ENCODE assay signal across 23 cellular contexts in genomic region chr17:59399914-59400313, GRCh38.
DNase-seq lines count a peak whose midpoint lies in the region; ATAC-seq and TF ChIP-seq lines count a peak whose summit lies in the region.
"Had no signal": no experiment of that assay in that cellular context is flagged by ENCODE, and none has a peak within 500 bp of the region (broad histone marks: within the 10 kb centered on the region; RNA-seq: fewer than 3 reads in every experiment).

No MANE protein-coding gene starts in this region.

- ATAC-seq in left lobe of liver (peak; percentile 33), left colon (no peak), HG02642 (IDR thresholded peaks at IDR 0.05; ENCODE audit: poor library complexity, unreplicated experiment) (no peak)
- ATAC-seq: activated CD8-positive, alpha-beta T cell treated with anti-CD3 and anti-CD28 coated beads, Interleukin-2, amount 10 ng/mL, durations not matched to agents 7 days and 5 days; activated T-cell treated with anti-CD3 and anti-CD28 coated beads, Interleukin-2, amount 50 U/mL, for 4 hours; GM12878; left lung; Panc1 had no signal

- no peaks in the 10 kb centered on the region for H3K27me3 ChIP-seq in dorsolateral prefrontal cortex
- H3K27me3 ChIP-seq: left lung had no signal

- peak; percentile 60 for DNase-seq in NCI-H2171 treated with DMSO at 0.1 percent for 48 hours (lab: John Stamatoyannopoulos, UW)
- no peak for DNase-seq in dorsolateral prefrontal cortex
- no peak for DNase-seq in left lobe of liver (ENCODE audit: low spot score)
- DNase-seq in substantia nigra (lab: John Stamatoyannopoulos, UW), result peak in 2 of 49 donors; percentile 19 to 46
- DNase-seq in posterior vena cava (ENCODE audit: low spot score), result no peak
- no peak for DNase-seq in NOMO-1 treated with dmso at 0.1 percent for 144 hours (lab: John Stamatoyannopoulos, UW; ENCODE audit: unreplicated experiment)
- DNase-seq in left colon, result no peak
- DNase-seq: ACHN; activated B cell treated with CpG ODN at 0.5 μM for 24 hours; activated CD8-positive, alpha-beta T cell treated with anti-CD3 and anti-CD28 coated beads, Interleukin-2, amount 10 ng/mL, durations not matched to agents 7 days and 5 days; activated T-cell treated with anti-CD3 and anti-CD28 coated beads, Interleukin-2, amount 50 U/mL, for 4 hours; DMS153; GF-D8; IMR-90; left lung; NCI-H146; NCI-H226; stimulated activated CD4-positive, alpha-beta T cell treated with anti-CD3 and anti-CD28 coated beads, Interleukin-1b, Interleukin-23, amount 100 ng/mL, for 48 hours; stimulated activated naive CD4-positive, alpha-beta T cell had no signal

- peak overlapping the region in 2 of 59 donors; percentile 18 to 26 for H3K4me3 ChIP-seq in dorsolateral prefrontal cortex
- H3K4me3 ChIP-seq: GM12878, left lung had no signal

- intact Hi-C loops in dorsolateral prefrontal cortex (cut with DNase I), result no loop called here
- intact Hi-C loops in posterior vena cava (cut with DNase I), result no loop called here
- intact Hi-C loops in left colon (cut with DNase I, micrococcal nuclease), result no loop called here

- no peak for TF ChIP-seq CTCF in dorsolateral prefrontal cortex (IDR thresholded peaks at IDR 0.05 in 54 of 56, conservative IDR thresholded peaks at IDR 0.05 in 2 of 56; ENCODE audit: low read depth in 1 of 56, partially characterized antibody in 56 of 56)

- H3K27ac ChIP-seq in dorsolateral prefrontal cortex, result peak overlapping the region in 58 of 59 donors; percentile 6 to 92 (median 74)
- H3K27ac ChIP-seq in substantia nigra (ENCODE audit: low read depth, low read length, poor library complexity, severe bottlenecking), result peak overlapping the region; percentile 56
- H3K27ac ChIP-seq: HL-60 had no signal
